ENCODE assay signal across 27 cellular contexts in the genomic region with DNA sequence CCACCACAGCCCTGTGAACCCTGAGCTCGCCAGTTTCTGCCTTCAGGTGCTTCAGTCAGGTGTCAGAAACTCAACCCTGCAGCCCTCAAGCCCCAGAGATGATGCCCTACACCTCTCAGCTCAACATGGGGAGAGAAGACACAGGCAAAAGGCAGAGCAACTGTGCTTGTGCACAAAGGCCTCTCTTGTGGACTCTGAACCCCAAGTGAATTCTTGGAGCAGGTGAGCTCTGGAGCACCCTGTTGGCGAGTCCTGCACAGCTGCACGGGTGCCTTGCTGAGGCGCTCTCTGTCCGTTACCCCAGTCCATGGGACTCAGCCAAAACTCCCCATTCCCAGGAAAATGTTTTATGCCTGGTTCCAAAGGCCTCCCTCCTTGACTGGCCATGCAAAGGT.
"Had no signal": no experiment of that assay in that cellular context is flagged by ENCODE, and none has a peak within 500 bp of the region (broad histone marks: within the 10 kb centered on the region; RNA-seq: fewer than 3 reads in every experiment).

No MANE protein-coding gene starts in this region.

- H3K27me3 ChIP-seq: colonic mucosa, esophagus muscularis mucosa, foreskin keratinocyte, gastroesophageal sphincter, heart left ventricle, hepatocyte, neutrophil, tibial nerve, upper lobe of left lung had no signal

- H3K9me3 Mint-ChIP-seq: dendritic cell treated with granulocyte-macrophage colony-stimulating factor and Interleukin-4, amounts not matched to agents 40 ng/mL and 50 ng/mL, for 4 days; memory B cell; naive B cell; natural killer cell treated with Interleukin-12 subunit alpha and Interleukin-12 subunit beta and Interleukin-15 and Interleukin-18, amount 100 ng/mL, for 72 hours; neural crest cell; stimulated activated naive B cell treated with anti-CD40 and anti-IgM and Interleukin-4, amounts not matched to agents 10 μg/mL and 1 μg/mL and 100 μg/mL, for 72 hours; stimulated activated naive CD8-positive, alpha-beta T cell treated with anti-CD3 and anti-CD28 coated beads, Interleukin-15, Interleukin-2, amounts not matched to agents 100 ng/mL and 50 ng/mL, for 24 hours had no signal

- H3K27me3 Mint-ChIP-seq: natural killer cell treated with Interleukin-12 subunit alpha and Interleukin-12 subunit beta and Interleukin-15 and Interleukin-18, amount 100 ng/mL, for 72 hours had no signal

- H3K27ac ChIP-seq: colonic mucosa, esophagus muscularis mucosa, foreskin keratinocyte, gastroesophageal sphincter, heart left ventricle, hepatocyte, neutrophil, parathyroid adenoma, prostate gland, skin epidermis, thoracic aorta, tibial nerve, upper lobe of left lung had no signal

- H3K36me3 Mint-ChIP-seq: memory B cell; naive B cell; natural killer cell treated with Interleukin-12 subunit alpha and Interleukin-12 subunit beta and Interleukin-15 and Interleukin-18, amount 100 ng/mL, for 72 hours; stimulated activated naive B cell treated with anti-CD40 and anti-IgM and Interleukin-4, amounts not matched to agents 10 μg/mL and 1 μg/mL and 100 μg/mL, for 72 hours had no signal

- DNase-seq: colonic mucosa; effector memory CD4-positive, alpha-beta T cell; foreskin keratinocyte; heart left ventricle; kidney; naive B cell; right cardiac atrium; stimulated activated CD4-positive, alpha-beta T cell treated with anti-CD3 and anti-CD28 coated beads, Interleukin-15, amount 100 ng/mL, for 24 hours; stimulated activated CD4-positive, alpha-beta T cell treated with anti-CD3 and anti-CD28 coated beads, Interleukin-2, amount 100 ng/mL, for 48 hours; stimulated activated naive B cell treated with anti-CD40 and anti-IgM and Interleukin-4, amounts not matched to agents 10 μg/mL and 1 μg/mL and 100 μg/mL, for 72 hours had no signal

- H3K36me3 ChIP-seq: colonic mucosa, heart left ventricle, neutrophil, prostate gland, thoracic aorta, upper lobe of left lung had no signal

- H3K4me1 ChIP-seq: colonic mucosa, foreskin keratinocyte, gastroesophageal sphincter, parathyroid adenoma, prostate gland, tibial nerve, upper lobe of left lung had no signal

- ATAC-seq: foreskin keratinocyte; gastroesophageal sphincter; heart left ventricle; left lobe of liver; right cardiac atrium; stimulated activated naive B cell treated with anti-CD40 and anti-IgM and Interleukin-4, amounts not matched to agents 10 μg/mL and 1 μg/mL and 100 μg/mL, for 72 hours had no signal

- H3K9me3 ChIP-seq: colonic mucosa, esophagus muscularis mucosa, gastroesophageal sphincter, neutrophil, prostate gland, thoracic aorta, tibial nerve, upper lobe of left lung had no signal

- H3K27ac Mint-ChIP-seq: dendritic cell treated with granulocyte-macrophage colony-stimulating factor and Interleukin-4, amounts not matched to agents 40 ng/mL and 50 ng/mL, for 4 days; memory B cell; natural killer cell treated with Interleukin-12 subunit alpha and Interleukin-12 subunit beta and Interleukin-15 and Interleukin-18, amount 100 ng/mL, for 72 hours; stimulated activated naive B cell treated with anti-CD40 and anti-IgM and Interleukin-4, amounts not matched to agents 10 μg/mL and 1 μg/mL and 100 μg/mL, for 72 hours; stimulated activated naive CD8-positive, alpha-beta T cell treated with anti-CD3 and anti-CD28 coated beads, Interleukin-15, Interleukin-2, amounts not matched to agents 100 ng/mL and 50 ng/mL, for 24 hours had no signal

- H3K4me3 Mint-ChIP-seq: dendritic cell treated with granulocyte-macrophage colony-stimulating factor and Interleukin-4, amounts not matched to agents 40 ng/mL and 50 ng/mL, for 4 days; memory B cell; natural killer cell treated with Interleukin-12 subunit alpha and Interleukin-12 subunit beta and Interleukin-15 and Interleukin-18, amount 100 ng/mL, for 72 hours; neural crest cell; stimulated activated naive B cell treated with anti-CD40 and anti-IgM and Interleukin-4, amounts not matched to agents 10 μg/mL and 1 μg/mL and 100 μg/mL, for 72 hours; stimulated activated naive CD8-positive, alpha-beta T cell treated with anti-CD3 and anti-CD28 coated beads, Interleukin-15, Interleukin-2, amounts not matched to agents 100 ng/mL and 50 ng/mL, for 24 hours had no signal

- H3K4me3 ChIP-seq: colonic mucosa, esophagus muscularis mucosa, gastroesophageal sphincter, heart left ventricle, hepatocyte, lung, prostate gland, skin epidermis, thoracic aorta, tibial nerve, upper lobe of left lung had no signal

- H3K4me1 Mint-ChIP-seq: memory B cell; stimulated activated naive B cell treated with anti-CD40 and anti-IgM and Interleukin-4, amounts not matched to agents 10 μg/mL and 1 μg/mL and 100 μg/mL, for 72 hours had no signal
